ENCODE assay signal across 8 cellular contexts in the genomic region with DNA sequence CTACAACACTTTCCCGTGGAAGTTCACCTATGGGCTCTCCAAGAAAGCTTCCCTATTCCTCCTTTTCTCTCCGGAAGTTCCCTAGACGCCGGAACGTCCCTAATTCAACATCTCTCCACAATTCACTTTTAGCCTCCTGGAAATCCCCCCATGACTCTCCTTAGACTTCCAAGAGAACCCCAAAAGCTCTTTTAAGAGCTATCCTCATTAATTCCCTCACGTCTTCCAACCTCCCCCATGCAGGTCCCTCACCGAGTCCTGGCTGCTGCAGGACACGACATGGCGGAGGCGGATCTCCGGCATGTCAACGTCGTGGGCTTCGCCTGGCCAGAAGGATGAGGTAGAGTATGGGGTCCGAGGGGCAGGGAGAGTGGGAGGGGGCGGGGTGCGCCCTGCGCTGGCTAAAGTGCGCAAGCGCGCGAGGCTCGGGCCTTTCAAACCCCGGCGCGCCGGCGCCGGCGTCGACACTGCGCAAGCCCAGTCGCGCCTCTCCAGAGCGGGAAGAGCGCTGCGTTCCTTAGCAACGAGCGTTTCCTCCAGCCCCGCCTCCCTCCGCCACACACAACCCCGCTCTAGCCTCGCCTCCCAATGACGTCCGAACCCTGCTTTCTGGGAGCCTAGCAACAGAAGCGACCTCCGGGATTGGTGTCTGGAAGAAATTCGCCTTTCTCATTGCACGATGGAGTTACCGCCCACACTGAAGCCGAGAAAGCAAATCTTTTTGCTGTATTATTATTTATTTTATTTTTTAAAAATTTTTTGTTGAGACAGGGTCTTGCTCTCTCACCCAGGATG. TPM values are rescaled to one million over a fixed set of nuclear protein-coding genes. Genes with fewer than 3 reads are reported as not detected.
DNase-seq lines count a peak whose midpoint lies in the region; ATAC-seq and TF ChIP-seq lines count a peak whose summit lies in the region.

TSS of gene PINLYP (plus strand) at position 646 of the 795 bp plus-strand sequence. CDS start 1,391 bp downstream, outside the sequence.
TSS of gene XRCC1 (minus strand) at position 372 of the 795 bp plus-strand sequence. CDS start at position 303, 69 bp downstream.

- H3K4me1 Mint-ChIP-seq in chondrocyte (ENCODE audit: low read depth): peaks cover 15% of the 10 kb centered on the region

- H3K36me3 ChIP-seq in kidney epithelial cell (ENCODE audit: control insufficient read depth, insufficient read depth, low read length): no peaks in the 10 kb centered on the region

- H3K27me3 Mint-ChIP-seq in chondrocyte (ENCODE audit: low read depth): peaks cover 2% of the 10 kb centered on the region

- DNase-seq in AG10803 (ENCODE audit: low read depth) (peak; percentile 97), NCI-H460 (ENCODE audit: extremely low read depth, low read depth) (peak; percentile 97), chondrocyte (ENCODE audit: low spot score) (peak; percentile 98), kidney epithelial cell (ENCODE audit: low read depth) (peak; percentile 95)
- DNase-seq in activated CD4-positive, alpha-beta T cell treated with anti-CD3 and anti-CD28 coated beads for 24 hours (ENCODE audit: low read depth in 2 of 2): peak; percentile 92 to 95
- peak; percentile 96 to 97 for DNase-seq in stimulated activated CD4-positive, alpha-beta T cell treated with anti-CD3 and anti-CD28 coated beads, Interleukin-15, amount 100 ng/mL, for 48 hours (ENCODE audit: low read depth in 2 of 2)

- peak within 1 kb of the TSS; percentile 94 for H3K4me3 ChIP-seq in AG10803 (ENCODE audit: low read length)
- peak within 1 kb of the TSS; percentile 81 for H3K4me3 ChIP-seq in kidney epithelial cell (ENCODE audit: low read depth, low read length)

- no peaks in the 10 kb centered on the region for H3K36me3 Mint-ChIP-seq in chondrocyte (ENCODE audit: low read depth)

- H3K4me3 Mint-ChIP-seq in chondrocyte (ENCODE audit: unreplicated experiment): peak within 1 kb of the TSS; percentile 95

- ATAC-seq in GM19043 (IDR thresholded peaks at IDR 0.05; ENCODE audit: low read depth, unreplicated experiment) (peak; percentile 97), HG03378 (IDR thresholded peaks at IDR 0.05; ENCODE audit: unreplicated experiment) (peak; percentile 83)

- no peak for TF ChIP-seq CTCF in AG10803 (conservative IDR thresholded peaks at IDR 0.05; ENCODE audit: low read length)
- TF ChIP-seq CTCF in chondrocyte (IDR thresholded peaks at IDR 0.05): no peak
- TF ChIP-seq CTCF in kidney epithelial cell (IDR thresholded peaks at IDR 0.05; ENCODE audit: insufficient read depth, low read length, poor library complexity, severe bottlenecking): no peak

- H3K27ac Mint-ChIP-seq in chondrocyte (ENCODE audit: unreplicated experiment): peak within 1 kb of the TSS; percentile 92

- no peaks in the 10 kb centered on the region for H3K27me3 ChIP-seq in kidney epithelial cell (ENCODE audit: control insufficient read depth, insufficient read depth, low read length)

- no peaks in the 10 kb centered on the region for H3K9me3 Mint-ChIP-seq in chondrocyte (ENCODE audit: low read depth)

RNA-seq across cellular contexts. Expression of gene PINLYP, which starts in this region (rescaled TPM):
- not detected in 2 replicates for total RNA-seq in NCI-H460 (2014; rRNA removed; shearing (Covaris generic))
- not detected in 2 replicates for polyA plus RNA-seq in NCI-H460 (2014; cell fraction: nucleus; rRNA removed)
- total RNA-seq in chondrocyte: 0.51 to 2.3 TPM (median 1.6 TPM) in 3 replicates
- total RNA-seq in kidney epithelial cell: 3.1 and 5.8 TPM in 2 replicates

RNA-seq across cellular contexts. Expression of gene XRCC1, which starts in this region (rescaled TPM):
- total RNA-seq in NCI-H460 (2014; rRNA removed; shearing (Covaris generic)): 13.5 and 17.9 TPM in 2 replicates
- 15.2 and 15.9 TPM in 2 replicates for polyA plus RNA-seq in NCI-H460 (2014; cell fraction: nucleus; rRNA removed)
- total RNA-seq in chondrocyte (22.8 to 30.5 TPM (median 30.4 TPM) in 3 replicates), kidney epithelial cell (32.9 and 38.1 TPM in 2 replicates)

Comparison
In these comparisons a context has a peak if more than half of its experiments do, and no peak if none do; other contexts are left out.
1. Peak in every context shown above with its lines: DNase-seq, ATAC-seq and H3K4me3 ChIP-seq.